15 cellular contexts compared by ENCODE assay signal in the genomic region with DNA sequence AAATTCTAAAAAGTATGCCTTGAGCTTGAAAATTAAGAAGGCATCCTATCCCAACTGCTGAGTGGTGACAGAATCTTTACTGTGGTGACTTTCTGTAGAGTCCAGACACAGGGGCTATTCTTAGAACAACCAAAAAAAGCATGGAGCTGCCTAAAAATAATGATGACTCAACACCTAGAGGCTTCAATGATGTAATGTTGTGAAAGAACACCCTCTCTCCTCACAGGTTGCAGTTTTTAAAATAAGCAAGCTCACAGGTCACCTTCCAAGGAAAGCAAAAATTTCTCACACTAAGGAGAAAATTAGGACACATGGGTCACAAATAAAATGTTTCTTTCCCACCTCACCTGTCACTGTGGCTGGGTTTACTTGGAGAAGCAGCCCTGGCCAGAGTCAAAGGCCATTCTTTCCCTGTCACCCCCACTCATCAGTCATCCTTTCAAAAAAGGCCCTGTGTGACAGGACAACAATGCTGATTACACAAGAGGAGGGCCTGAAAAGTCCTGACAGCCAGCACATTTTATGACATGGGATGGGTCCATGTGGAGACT. TPM values are rescaled to one million over a fixed set of nuclear protein-coding genes. Genes with fewer than 3 reads are reported as not detected.
DNase-seq lines count a peak whose midpoint lies in the region; ATAC-seq and TF ChIP-seq lines count a peak whose summit lies in the region.
"Had no signal": no experiment of that assay in that cellular context is flagged by ENCODE, and none has a peak within 500 bp of the region (broad histone marks: within the 10 kb centered on the region; RNA-seq: fewer than 3 reads in every experiment).

No MANE protein-coding gene starts in this region.

- no peak overlapping the region for H3K9ac ChIP-seq in smooth muscle cell (ENCODE audit: low read depth)
- H3K9ac ChIP-seq: SK-N-SH had no signal

- ATAC-seq in heart right ventricle (peak; percentile 85 to 94 (median 90)), HG02759 (IDR thresholded peaks at IDR 0.05; ENCODE audit: unreplicated experiment) (no peak)
- ATAC-seq: activated CD4-positive, alpha-beta T cell treated with anti-CD3 and anti-CD28 coated beads for 36 hours; lower lobe of right lung had no signal

- H3K4me1 ChIP-seq in heart right ventricle (peaks cover 0 to 71% (median 41%) of the 10 kb centered on the region in 9 donors), smooth muscle cell (ENCODE audit: low read depth) (no peaks in the 10 kb centered on the region)
- H3K4me1 ChIP-seq: colonic mucosa had no signal

- intact Hi-C loops in heart right ventricle (cut with DNase I), result loop anchor here in 2 of 10 donors (5.0 kb wide), 2 partner anchors 50 to 55 kb away; partner anchors contain the start of gene RCAN2 (in 1 of the 2)

- H3K79me2 ChIP-seq in smooth muscle cell (ENCODE audit: low read depth), result no peaks in the 10 kb centered on the region

- H3K4me3 ChIP-seq in heart right ventricle (no peak overlapping the region), smooth muscle cell (no peak overlapping the region)
- H3K4me3 ChIP-seq: colonic mucosa, lower lobe of right lung, MG63 had no signal

- no peaks in the 10 kb centered on the region for H3K36me3 ChIP-seq in heart right ventricle
- no peaks in the 10 kb centered on the region for H3K36me3 ChIP-seq in smooth muscle cell (ENCODE audit: low read depth)
- H3K36me3 ChIP-seq: colonic mucosa, lower lobe of right lung, MG63 had no signal

- H3K27ac ChIP-seq in heart right ventricle (peak overlapping the region; percentile 47 to 89 (median 82)), smooth muscle cell (ENCODE audit: low read depth) (peak overlapping the region; percentile 42)
- H3K27ac ChIP-seq: colonic mucosa, lower lobe of right lung had no signal

- no peaks in the 10 kb centered on the region for H3K27me3 ChIP-seq in heart right ventricle
- no peaks in the 10 kb centered on the region for H3K27me3 ChIP-seq in smooth muscle cell (ENCODE audit: low read depth)
- H3K27me3 ChIP-seq: colonic mucosa, MG63 had no signal

- H3K4me2 ChIP-seq in smooth muscle cell, result peak overlapping the region; percentile 15
- H3K4me2 ChIP-seq: SK-N-SH had no signal

- H2AFZ ChIP-seq in smooth muscle cell (ENCODE audit: low read depth), result no peak overlapping the region

- H3K9me3 ChIP-seq in heart right ventricle (peaks cover 0 to 7% (median 0%) of the 10 kb centered on the region in 11 donors), smooth muscle cell (replicated peaks; ENCODE audit: low read depth) (no peaks in the 10 kb centered on the region)
- H3K9me3 ChIP-seq: colonic mucosa, lower lobe of right lung, MG63, SK-N-SH had no signal

- H3F3A ChIP-seq in smooth muscle cell (ENCODE audit: low read depth), result no peaks in the 10 kb centered on the region

- no peaks in the 10 kb centered on the region for H4K20me1 ChIP-seq in smooth muscle cell (ENCODE audit: low read depth)

- TF ChIP-seq CTCF in heart right ventricle (IDR thresholded peaks at IDR 0.05), result no peak
- no peak for TF ChIP-seq CTCF in smooth muscle cell (IDR thresholded peaks at IDR 0.05; ENCODE audit: borderline replicate concordance, insufficient read depth, poor library complexity, severe bottlenecking)

- peak; percentile 28 for DNase-seq in HuH-7 (ENCODE audit: low spot score)
- DNase-seq in SW480 (ENCODE audit: low spot score), result peak; percentile 17
- DNase-seq in heart right ventricle, result peak in 1 of 2 donors; percentile 23
- no peak for DNase-seq in smooth muscle cell (lab: John Stamatoyannopoulos, UW; ENCODE audit: unreplicated experiment)
- DNase-seq in activated T-cell treated with anti-CD3 and anti-CD28 coated beads, Interleukin-2, amount 50 U/mL, for 1 hour, result no peak
- DNase-seq in DMS114 treated with DMSO at 0.1 percent for 48 hours (lab: John Stamatoyannopoulos, UW; ENCODE audit: unreplicated experiment), result no peak
- DNase-seq: activated CD4-positive, alpha-beta T cell treated with anti-CD3 and anti-CD28 coated beads for 36 hours; activated effector memory CD4-positive, alpha-beta T cell treated with anti-CD3 and anti-CD28 coated beads, Interleukin-2, amount 50 U/mL, for 16 hours; colonic mucosa; lower lobe of right lung; MG63; NCI-H526; SK-N-SH; stimulated activated CD4-positive, alpha-beta T cell treated with anti-CD3 and anti-CD28 coated beads, Interleukin-4, amount 100 ng/mL, for 1 hour had no signal

RNA-seq across cellular contexts. Expression of gene RCAN2, which starts 53.5 kb away (rescaled TPM):
- total RNA-seq in heart right ventricle (100 to 1,000 TPM; 291 to 352 (median 299) TPM), smooth muscle cell (1.1 and 2.7 TPM in 2 replicates)
- polyA plus RNA-seq in heart right ventricle (10 to 100 TPM; 51.0 to 85.4 TPM), smooth muscle cell (2.5 and 3.1 TPM in 2 replicates)
- polyA plus RNA-seq: SK-N-SH had no signal

Comparison
In these comparisons a context has a peak if more than half of its experiments do, and no peak if none do; other contexts are left out.
1. DNase-seq: peak in HuH-7 (single experiment) and SW480 (single experiment); none in smooth muscle cell (single experiment), activated T-cell treated with anti-CD3 and anti-CD28 coated beads, Interleukin-2, amount 50 U/mL, for 1 hour (single experiment) and DMS114 treated with DMSO at 0.1 percent for 48 hours (single experiment).
2. RNA of gene RCAN2, which starts 53.5 kb away (total RNA-seq): 291 to 352 TPM in heart right ventricle; 1.1 to 2.7 TPM in smooth muscle cell; every median in the first group is over 10 times any median in the second.